In genomic region chr11:61917357-61918109, GRCh38 we compare ENCODE assay signal across 8 cellular contexts. TPM values are rescaled to one million over a fixed set of nuclear protein-coding genes. Genes with fewer than 3 reads are reported as not detected.
DNase-seq lines count a peak whose midpoint lies in the region; ATAC-seq and TF ChIP-seq lines count a peak whose summit lies in the region.

Gene RAB3IL1 (minus strand): TSS chr11:61917566. CDS start chr11:61917367, 199 bp downstream.

- no peak for TF ChIP-seq CTCF in Caco-2 (IDR thresholded peaks at IDR 0.05; ENCODE audit: insufficient read depth in 1 of 2, low read depth in 1 of 2, low read length in 1 of 2, severe bottlenecking in 1 of 2, unreplicated experiment in 1 of 2)
- peak in 1 of 4 experiments; percentile 9 for TF ChIP-seq CTCF in prostate gland (IDR thresholded peaks at IDR 0.05)

- peak within 1 kb of the TSS; percentile 55 to 61 for H3K27ac ChIP-seq in prostate gland

- no peak for ATAC-seq in GM19397 (IDR thresholded peaks at IDR 0.05; ENCODE audit: unreplicated experiment)

- CTCF ChIA-PET in Caco-2 (lab: Charles Lee): interaction anchor here (0.5 to 0.9 kb wide), 4 partner anchors 30 to 165 kb away, joined by 4 to 6 read pairs (median 4); no protein-coding TSS in a partner anchor

- peaks cover 8% of the 10 kb centered on the region for H3K36me3 Mint-ChIP-seq in Caco-2 (ENCODE audit: insufficient read depth, unreplicated experiment)

- H3K9me3 Mint-ChIP-seq in Caco-2 (ENCODE audit: unreplicated experiment): no peaks in the 10 kb centered on the region

- TF ChIP-seq POLR2A in prostate gland (IDR thresholded peaks at IDR 0.05): no peak

- no peaks in the 10 kb centered on the region for H3K9me3 ChIP-seq in Caco-2
- no peaks in the 10 kb centered on the region for H3K9me3 ChIP-seq in prostate gland

- H3K27me3 ChIP-seq in Caco-2 (replicated peaks; ENCODE audit: control insufficient read depth, insufficient read depth, low read length): no peaks in the 10 kb centered on the region
- H3K27me3 ChIP-seq in prostate gland (replicated peaks; ENCODE audit: insufficient read depth): no peaks in the 10 kb centered on the region

- H3K4me1 Mint-ChIP-seq in Caco-2 (ENCODE audit: low read depth, unreplicated experiment): peaks cover 27% of the 10 kb centered on the region

- DNase-seq in Caco-2: peak; percentile 70 to 87
- no peak for DNase-seq in Jurkat, Clone E6-1 (ENCODE audit: low read depth, low spot score)
- peak; percentile 64 for DNase-seq in astrocyte of the hippocampus (ENCODE audit: low read depth, low spot score)
- peak; percentile 36 to 42 for DNase-seq in hippocampal formation (lab: John Stamatoyannopoulos, UW)
- DNase-seq in prostate gland (ENCODE audit: low spot score): no peak
- DNase-seq in GDM1 (lab: John Stamatoyannopoulos, UW): no peak
- DNase-seq in NK-92 (lab: John Stamatoyannopoulos, UW; ENCODE audit: unreplicated experiment): no peak

- H3K4me3 ChIP-seq in Caco-2 (ENCODE audit: low read depth, low read length) (peak within 1 kb of the TSS; percentile 68), prostate gland (peak within 1 kb of the TSS; percentile 51 to 60)
- H3K4me3 ChIP-seq in Jurkat, Clone E6-1 (ENCODE audit: low read length): peak within 1 kb of the TSS; percentile 45

- intact Hi-C loops in Caco-2 (cut with micrococcal nuclease; ENCODE audit: unreplicated experiment): loop anchor here (10.0 kb wide), 1 partner anchor 883 kb away; no protein-coding TSS in a partner anchor
- intact Hi-C loops in prostate gland (cut with DNase I): no loop called here

- peak within 1 kb of the TSS; percentile 98 for H3K4me3 Mint-ChIP-seq in Caco-2 (ENCODE audit: unreplicated experiment)

- H3K27me3 Mint-ChIP-seq in Caco-2 (ENCODE audit: insufficient read depth, unreplicated experiment): no peaks in the 10 kb centered on the region

- peak within 1 kb of the TSS; percentile 71 for H3K27ac Mint-ChIP-seq in Caco-2 (ENCODE audit: unreplicated experiment)

- H3K36me3 ChIP-seq in Caco-2 (ENCODE audit: control insufficient read depth, insufficient read depth, low read length): no peaks in the 10 kb centered on the region
- no peaks in the 10 kb centered on the region for H3K36me3 ChIP-seq in prostate gland

- H3K4me1 ChIP-seq in Caco-2: peaks cover 24% of the 10 kb centered on the region
- peaks cover 4% of the 10 kb centered on the region for H3K4me1 ChIP-seq in prostate gland (replicated peaks)

- no TSS peak for BruUV-seq in Caco-2 (replicated peaks; lab: Mats Ljungman, UMichigan)

- POLR2A ChIA-PET in Caco-2 (lab: Charles Lee): interaction anchor here (1.5 kb wide), 1 partner anchor 32 kb away, joined by 5 read pairs; no protein-coding TSS in a partner anchor

- WGBS in prostate gland: 4% methylated on average over 21 of the region's 68 CpGs

RNA-seq across cellular contexts. Expression of gene RAB3IL1, which starts in this region (rescaled TPM):
- 8.3 and 10.6 TPM in 2 replicates for total RNA-seq in Caco-2 (2022)
- 8.6 TPM for polyA plus RNA-seq in Jurkat, Clone E6-1 (2012; ENCODE audit: insufficient read depth, insufficient read length)
- total RNA-seq in prostate gland: 10 to 100 TPM in 1 of 2 donors, 1 to 10 TPM in 1; 3.5 to 53.0 TPM

Comparison
In these comparisons a context has a peak if more than half of its experiments do, and no peak if none do; other contexts are left out.
1. DNase-seq: peak in Caco-2 (2 of 2), astrocyte of the hippocampus (single experiment) and hippocampal formation (2 of 2); none in Jurkat, Clone E6-1 (single experiment), prostate gland (single experiment), GDM1 (single experiment) and NK-92 (single experiment).
2. Peak in every context shown above with its lines, with median percentiles within 50 percentile points of each other: H3K4me3 ChIP-seq.